Comparison of ENCODE assay signal across 7 cellular contexts in genomic region chr3:177201707-177202397, GRCh38. TPM values are rescaled to one million over a fixed set of nuclear protein-coding genes. Genes with fewer than 3 reads are reported as not detected.
DNase-seq lines count a peak whose midpoint lies in the region; ATAC-seq lines count a peak whose summit lies in the region.

No MANE protein-coding gene starts in this region.

- peak; percentile 59 for ATAC-seq in GM19372 (IDR thresholded peaks at IDR 0.05; ENCODE audit: low read depth, unreplicated experiment)
- peak; percentile 75 for ATAC-seq in HG03175 (IDR thresholded peaks at IDR 0.05; ENCODE audit: unreplicated experiment)

- peak; percentile 13 for DNase-seq in T-helper 9 cell
- peak; percentile 63 for DNase-seq in fibroblast of gingiva (ENCODE audit: low read depth)
- no peak for DNase-seq in DMS114 treated with DMSO at 0.1 percent for 48 hours (lab: John Stamatoyannopoulos, UW; ENCODE audit: unreplicated experiment)
- no peak for DNase-seq in NCI-H510A (lab: John Stamatoyannopoulos, UW)
- no peak for DNase-seq in mucosa of gallbladder (ENCODE audit: low spot score)

RNA-seq across cellular contexts. Expression of gene TBL1XR1, which starts 4.6 kb away (rescaled TPM):
- total RNA-seq in mucosa of gallbladder: 137 TPM

Comparison
In these comparisons a context has a peak if more than half of its experiments do, and no peak if none do; other contexts are left out.
1. DNase-seq: peak in T-helper 9 cell (single experiment) and fibroblast of gingiva (single experiment); none in DMS114 treated with DMSO at 0.1 percent for 48 hours (single experiment), NCI-H510A (single experiment) and mucosa of gallbladder (single experiment).